ENCODE assay signal across 1 cellular context in the genomic region with DNA sequence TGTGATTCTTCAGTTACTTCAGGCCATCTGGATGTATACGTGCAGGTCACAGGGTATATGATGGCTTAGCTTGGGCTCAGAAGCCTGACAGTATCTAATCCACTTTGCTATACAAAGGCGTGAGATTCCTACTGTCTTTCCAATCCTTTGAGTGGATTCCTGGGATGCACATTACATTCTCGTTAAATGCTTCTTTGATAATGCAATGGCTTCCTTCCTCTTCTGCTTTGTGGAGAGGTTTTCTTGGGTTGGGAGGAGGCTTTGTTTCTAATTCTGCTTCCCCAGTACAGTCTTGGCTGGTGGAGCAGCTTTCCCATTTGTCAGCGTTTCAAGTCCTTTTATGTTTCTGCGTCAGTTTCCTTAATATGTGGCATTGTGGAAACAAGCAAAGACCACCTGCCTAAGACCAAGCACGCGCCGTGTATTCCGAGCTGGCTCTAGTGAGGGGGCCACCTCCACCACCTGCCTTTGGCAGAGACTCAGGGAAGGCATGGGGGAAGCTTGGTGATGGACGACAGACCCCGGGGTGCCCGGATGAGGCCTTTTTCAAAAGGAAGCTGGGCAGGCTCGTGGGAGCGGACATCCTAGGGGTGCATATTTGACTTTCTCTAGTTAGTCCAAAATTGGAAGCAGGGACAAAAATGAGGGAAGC.
TF ChIP-seq lines count a peak whose summit lies in the region.

No MANE protein-coding gene starts in this region.

TF ChIP-seq in GM23338, 12 proteins besides CTCF, POLR2A, EP300 and RAD21:
- TF ChIP-seq, protein P1, sequence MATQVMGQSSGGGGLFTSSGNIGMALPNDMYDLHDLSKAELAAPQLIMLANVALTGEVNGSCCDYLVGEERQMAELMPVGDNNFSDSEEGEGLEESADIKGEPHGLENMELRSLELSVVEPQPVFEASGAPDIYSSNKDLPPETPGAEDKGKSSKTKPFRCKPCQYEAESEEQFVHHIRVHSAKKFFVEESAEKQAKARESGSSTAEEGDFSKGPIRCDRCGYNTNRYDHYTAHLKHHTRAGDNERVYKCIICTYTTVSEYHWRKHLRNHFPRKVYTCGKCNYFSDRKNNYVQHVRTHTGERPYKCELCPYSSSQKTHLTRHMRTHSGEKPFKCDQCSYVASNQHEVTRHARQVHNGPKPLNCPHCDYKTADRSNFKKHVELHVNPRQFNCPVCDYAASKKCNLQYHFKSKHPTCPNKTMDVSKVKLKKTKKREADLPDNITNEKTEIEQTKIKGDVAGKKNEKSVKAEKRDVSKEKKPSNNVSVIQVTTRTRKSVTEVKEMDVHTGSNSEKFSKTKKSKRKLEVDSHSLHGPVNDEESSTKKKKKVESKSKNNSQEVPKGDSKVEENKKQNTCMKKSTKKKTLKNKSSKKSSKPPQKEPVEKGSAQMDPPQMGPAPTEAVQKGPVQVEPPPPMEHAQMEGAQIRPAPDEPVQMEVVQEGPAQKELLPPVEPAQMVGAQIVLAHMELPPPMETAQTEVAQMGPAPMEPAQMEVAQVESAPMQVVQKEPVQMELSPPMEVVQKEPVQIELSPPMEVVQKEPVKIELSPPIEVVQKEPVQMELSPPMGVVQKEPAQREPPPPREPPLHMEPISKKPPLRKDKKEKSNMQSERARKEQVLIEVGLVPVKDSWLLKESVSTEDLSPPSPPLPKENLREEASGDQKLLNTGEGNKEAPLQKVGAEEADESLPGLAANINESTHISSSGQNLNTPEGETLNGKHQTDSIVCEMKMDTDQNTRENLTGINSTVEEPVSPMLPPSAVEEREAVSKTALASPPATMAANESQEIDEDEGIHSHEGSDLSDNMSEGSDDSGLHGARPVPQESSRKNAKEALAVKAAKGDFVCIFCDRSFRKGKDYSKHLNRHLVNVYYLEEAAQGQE (IDR thresholded peaks at IDR 0.05; ENCODE audit: unreplicated experiment) = no peak
- peak; percentile 62; the same call in 1 of the 2 replicates for TF ChIP-seq NANOG (IDR thresholded peaks at IDR 0.05; ENCODE audit: borderline replicate concordance)
